ENCODE assay signal across 18 cellular contexts in the genomic region with DNA sequence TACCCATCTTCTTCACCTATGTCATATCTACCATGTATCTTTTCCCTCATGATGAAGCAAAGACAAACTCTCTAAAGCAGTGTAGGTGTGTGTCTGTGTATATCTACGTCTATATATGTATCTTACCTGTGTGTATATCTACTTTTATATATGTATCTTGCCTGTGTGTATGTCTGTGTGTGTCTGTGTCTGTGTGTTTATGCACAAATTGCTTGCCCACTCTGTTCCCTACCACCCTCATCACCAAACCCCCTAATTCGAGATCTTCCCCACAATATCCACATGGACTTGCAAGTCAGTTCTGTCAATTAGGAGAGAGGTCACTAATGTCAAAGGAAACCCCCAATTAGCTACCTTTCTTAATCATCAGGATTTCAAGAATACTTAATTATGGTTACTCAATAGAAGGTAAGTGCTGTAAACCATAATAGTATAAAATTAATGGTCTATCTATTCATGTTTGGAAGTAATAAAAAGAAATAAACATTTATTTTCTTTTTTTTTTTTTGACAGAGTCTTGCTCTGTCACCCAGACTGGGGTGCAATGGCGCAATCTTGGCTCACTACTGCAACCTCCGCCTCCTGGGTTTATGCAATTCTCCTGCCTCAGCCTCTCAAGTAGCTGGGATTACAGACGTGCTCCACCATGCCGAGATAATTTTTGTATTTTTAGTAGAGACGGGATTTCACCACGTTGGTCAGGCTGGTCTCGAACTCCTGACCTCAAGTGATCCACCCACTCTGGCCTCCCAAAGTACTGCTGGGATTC. TPM values are rescaled to one million over a fixed set of nuclear protein-coding genes. Genes with fewer than 3 reads are reported as not detected.
DNase-seq lines count a peak whose midpoint lies in the region; ATAC-seq and TF ChIP-seq lines count a peak whose summit lies in the region.
"Had no signal": no experiment of that assay in that cellular context is flagged by ENCODE, and none has a peak within 500 bp of the region (broad histone marks: within the 10 kb centered on the region; RNA-seq: fewer than 3 reads in every experiment).

No MANE protein-coding gene starts in this region.

- H3K36me3 ChIP-seq in osteoblast (ENCODE audit: insufficient read depth, low read length): no peaks in the 10 kb centered on the region
- no peaks in the 10 kb centered on the region for H3K36me3 ChIP-seq in prostate gland
- no peaks in the 10 kb centered on the region for H3K36me3 ChIP-seq in BE2C

- peak; percentile 20 for DNase-seq in GF-D8 (lab: John Stamatoyannopoulos, UW)
- peak; percentile 81 for DNase-seq in NB4 (ENCODE audit: low read depth)
- DNase-seq in choroid plexus epithelial cell (ENCODE audit: low read depth): peak; percentile 13
- peak; percentile 21 for DNase-seq in osteoblast (ENCODE audit: insufficient read length, low spot score, missing footprints)
- no peak for DNase-seq in prostate gland (ENCODE audit: low spot score)
- DNase-seq in BE2C: no peak
- no peak for DNase-seq in left ventricle myocardium superior
- DNase-seq: C1 segment of cervical spinal cord; DMS153; Karpas-422; NCI-H1048; NCI-H2107; NCI-H226; NCI-H526; NK-92 treated with Interleukin-12 subunit alpha and Interleukin-12 subunit beta, amount 100 ng/mL, for 24 hours; SHP77 had no signal

- H2AFZ ChIP-seq in osteoblast (ENCODE audit: low read length): no peak overlapping the region

- TF ChIP-seq POLR2A in NB4 (IDR thresholded peaks at IDR 0.05; ENCODE audit: extremely low read depth, insufficient read length): no peak
- no peak for TF ChIP-seq POLR2A in prostate gland (IDR thresholded peaks at IDR 0.05)

- no peak overlapping the region for H3K4me2 ChIP-seq in osteoblast (ENCODE audit: insufficient read depth, low read length)

- H3K79me2 ChIP-seq in osteoblast (ENCODE audit: insufficient read depth, low read length): no peaks in the 10 kb centered on the region

- no peaks in the 10 kb centered on the region for H3K27me3 ChIP-seq in osteoblast (ENCODE audit: insufficient read depth, low read length)
- no peaks in the 10 kb centered on the region for H3K27me3 ChIP-seq in prostate gland (replicated peaks; ENCODE audit: insufficient read depth)
- H3K27me3 ChIP-seq in BE2C: no peaks in the 10 kb centered on the region

- H3K9me3 ChIP-seq in osteoblast (ENCODE audit: low read depth, low read length) (no peaks in the 10 kb centered on the region), prostate gland (no peaks in the 10 kb centered on the region), BE2C (no peaks in the 10 kb centered on the region)

- no peak overlapping the region for H3K27ac ChIP-seq in osteoblast (ENCODE audit: low read depth, low read length)
- no peak overlapping the region for H3K27ac ChIP-seq in prostate gland

- TF ChIP-seq CTCF in NB4 (IDR thresholded peaks at IDR 0.05; ENCODE audit: low read depth, low read length) (no peak), choroid plexus epithelial cell (conservative IDR thresholded peaks at IDR 0.05; ENCODE audit: low read depth, low read length) (no peak), osteoblast (IDR thresholded peaks at IDR 0.05; ENCODE audit: extremely low read depth, low read depth, low read length) (no peak), prostate gland (IDR thresholded peaks at IDR 0.05) (no peak), BE2C (IDR thresholded peaks at IDR 0.05; ENCODE audit: low read depth, low read length) (no peak)

- H3K4me1 ChIP-seq in osteoblast (ENCODE audit: insufficient read depth, low read length): peaks cover 6% of the 10 kb centered on the region
- H3K4me1 ChIP-seq in prostate gland (replicated peaks): no peaks in the 10 kb centered on the region
- H3K4me1 ChIP-seq in BE2C: no peaks in the 10 kb centered on the region

- 80% methylated on average over 9 of the region's 9 CpGs for WGBS in prostate gland

- intact Hi-C loops in prostate gland (cut with DNase I): no loop called here
- intact Hi-C loops in left ventricle myocardium superior (cut with micrococcal nuclease): no loop called here

- H3K4me3 ChIP-seq in NB4 (ENCODE audit: low read depth, low read length): no peak overlapping the region
- no peak overlapping the region for H3K4me3 ChIP-seq in choroid plexus epithelial cell (ENCODE audit: low read depth, low read length)
- no peak overlapping the region for H3K4me3 ChIP-seq in osteoblast (ENCODE audit: insufficient read depth, low read length)
- no peak overlapping the region for H3K4me3 ChIP-seq in prostate gland
- no peak overlapping the region for H3K4me3 ChIP-seq in BE2C (ENCODE audit: low read depth, low read length)
- H3K4me3 ChIP-seq: GM12878 had no signal

- H4K20me1 ChIP-seq in osteoblast (ENCODE audit: insufficient read depth, low read length): no peaks in the 10 kb centered on the region

- ATAC-seq in left ventricle myocardium superior: no peak
- ATAC-seq: GM12878, Panc1 had no signal

RNA-seq across cellular contexts. Expression of a gene that starts 15.8 kb away (rescaled TPM):
- total RNA-seq in osteoblast: 67.2 and 118 TPM in 2 replicates
- total RNA-seq in prostate gland: 100 to 1,000 TPM; 300 to 413 TPM
- 116 TPM for polyA plus RNA-seq in BE2C (2012; ENCODE audit: insufficient read depth, insufficient read length, low read depth)
- 45.4 TPM for total RNA-seq in left ventricle myocardium superior

RNA-seq across cellular contexts. Expression of a gene that starts 30.0 kb away (rescaled TPM):
- total RNA-seq in osteoblast: 6.8 and 8.0 TPM in 2 replicates
- total RNA-seq in prostate gland: 10 to 100 TPM in 1 of 2 donors, 1 to 10 TPM in 1; 9.0 to 18.8 TPM
- polyA plus RNA-seq in BE2C (2012; ENCODE audit: insufficient read depth, insufficient read length, low read depth): 16.3 TPM
- 5.2 TPM for total RNA-seq in left ventricle myocardium superior

RNA-seq across cellular contexts. Expression of a gene that starts 43.6 kb away (rescaled TPM):
- total RNA-seq in osteoblast (not detected in 2 replicates), prostate gland (under 1 TPM in 1 of 2 donors, not detected in 1; 0.74 TPM), left ventricle myocardium superior (0.20 TPM)
- 1.5 TPM for polyA plus RNA-seq in BE2C (2012; ENCODE audit: insufficient read depth, insufficient read length, low read depth)

Comparison
In these comparisons a context has a peak if more than half of its experiments do, and no peak if none do; other contexts are left out.
1. DNase-seq: peak in GF-D8 (single experiment), NB4 (single experiment), choroid plexus epithelial cell (single experiment) and osteoblast (single experiment); none in prostate gland (single experiment), BE2C (single experiment) and left ventricle myocardium superior (single experiment).